Comparison of ENCODE assay signal across 8 cellular contexts in genomic region chr14:63642229-63642611, GRCh38. TPM values are rescaled to one million over a fixed set of nuclear protein-coding genes. Genes with fewer than 3 reads are reported as not detected.
A peak's percentile ranks its signal among the peaks of the same experiment; 100 is the strongest.
DNase-seq lines count a peak whose midpoint lies in the region; ATAC-seq and TF ChIP-seq lines count a peak whose summit lies in the region.

No MANE protein-coding gene starts in this region.

- H2AK5ac ChIP-seq in trophoblast cell (ENCODE audit: low read length) = no peak overlapping the region

- ATAC-seq in HG02610 (IDR thresholded peaks at IDR 0.05; ENCODE audit: unreplicated experiment) (peak; percentile 63), heart left ventricle (peak; percentile 87 to 88 (median 87))

- no peak overlapping the region for H3K23ac ChIP-seq in trophoblast cell (ENCODE audit: low read length)

- WGBS in heart left ventricle, 4 donors = 0% methylated on average over 12 of the region's 12 CpGs
- WGBS in trophoblast cell (ENCODE audit: extremely low coverage, insufficient coverage, insufficient read length) = no CpG with 5 or more reads among the region's 12 CpGs
- WGBS in transverse colon (ENCODE audit: low coverage in 1 of 2), 2 donors = 0% methylated on average over 10 to 12 of the region's 12 CpGs

- H3K18ac ChIP-seq in trophoblast cell (ENCODE audit: low read length) = no peak overlapping the region

- no peak overlapping the region for H4K91ac ChIP-seq in trophoblast cell (ENCODE audit: low read depth, low read length)

- H3K4ac ChIP-seq in trophoblast cell (ENCODE audit: low read depth, low read length) = no peak overlapping the region

- peaks cover 13% of the 10 kb centered on the region for H3K79me1 ChIP-seq in trophoblast cell (ENCODE audit: low read length)

- intact Hi-C loops in heart left ventricle (cut with DNase I) = loop anchor here in 7 of 10 donors (1.0 to 10.0 kb wide), 7 partner anchors 83 to 133 kb away; partner anchors contain the start of genes PPP2R5E (in 4 of the 7) and SGPP1 (in 2 of the 7)
- intact Hi-C loops in transverse colon (cut with DNase I; ENCODE audit: low total_unique reads) = loop anchor here (5.0 kb wide), 1 partner anchor 255 kb away; no protein-coding TSS in a partner anchor

- H4K8ac ChIP-seq in trophoblast cell (ENCODE audit: low read depth, low read length) = no peak overlapping the region

- no peak for DNase-seq in GM06990 (ENCODE audit: extremely low read depth, insufficient read length)
- peak; percentile 96 for DNase-seq in NCI-H1092 (lab: John Stamatoyannopoulos, UW)
- DNase-seq in SK-N-MC (ENCODE audit: low read depth, low spot score) = peak; percentile 93
- peak; percentile 98 for DNase-seq in adipocyte (ENCODE audit: low read depth)
- peak; percentile 69 to 90 (median 83) for DNase-seq in heart left ventricle
- DNase-seq in trophoblast cell = peak; percentile 89 to 96
- peak; percentile 84 for DNase-seq in transverse colon

- H3K9me3 ChIP-seq in SK-N-MC (ENCODE audit: low read depth, low read length) (no peaks in the 10 kb centered on the region), adipocyte (ENCODE audit: control insufficient read depth, low read length) (no peaks in the 10 kb centered on the region), heart left ventricle (peaks cover 0 to 3% (median 0%) of the 10 kb centered on the region in 12 donors), trophoblast cell (ENCODE audit: insufficient read depth, low read depth, low read length) (no peaks in the 10 kb centered on the region), transverse colon (no peaks in the 10 kb centered on the region)

- TF ChIP-seq CTCF in GM06990 (IDR thresholded peaks at IDR 0.05; ENCODE audit: insufficient read depth, low read length, poor library complexity, severe bottlenecking) (no peak), heart left ventricle (IDR thresholded peaks at IDR 0.05) (no peak), transverse colon (IDR thresholded peaks at IDR 0.05) (peak in 1 of 5 experiments; percentile 11)

- H3K79me2 ChIP-seq in trophoblast cell (ENCODE audit: control insufficient read depth, insufficient read depth, low read length, poor library complexity) = peaks cover 7% of the 10 kb centered on the region

- no peak overlapping the region for H3K14ac ChIP-seq in trophoblast cell (ENCODE audit: low read length)

- no peaks in the 10 kb centered on the region for H3K36me3 ChIP-seq in GM06990 (ENCODE audit: control insufficient read depth, insufficient read depth, low read length)
- H3K36me3 ChIP-seq in SK-N-MC (ENCODE audit: insufficient read depth, low read length) = peaks cover 26% of the 10 kb centered on the region
- H3K36me3 ChIP-seq in adipocyte (ENCODE audit: control insufficient read depth, insufficient read depth, low read length, severe bottlenecking) = no peaks in the 10 kb centered on the region
- H3K36me3 ChIP-seq in heart left ventricle = no peaks in the 10 kb centered on the region
- peaks cover 0 to 4% of the 10 kb centered on the region in 2 experiments for H3K36me3 ChIP-seq in trophoblast cell (ENCODE audit: control insufficient read depth in 1 of 2, insufficient read depth in 2 of 2, low read length in 2 of 2)
- H3K36me3 ChIP-seq in transverse colon = no peaks in the 10 kb centered on the region

- H3K4me1 ChIP-seq in adipocyte (ENCODE audit: control insufficient read depth, insufficient read depth, low read length) = peaks cover 5% of the 10 kb centered on the region
- peaks cover 0 to 28% (median 10%) of the 10 kb centered on the region in 12 donors for H3K4me1 ChIP-seq in heart left ventricle
- H3K4me1 ChIP-seq in trophoblast cell (ENCODE audit: control insufficient read depth in 1 of 2, insufficient read depth in 2 of 2, low read length in 2 of 2) = peaks cover 0 to 3% of the 10 kb centered on the region in 2 experiments
- peaks cover 0 to 22% (median 11%) of the 10 kb centered on the region in 4 donors for H3K4me1 ChIP-seq in transverse colon

- H3K9ac ChIP-seq in SK-N-MC (ENCODE audit: insufficient read length) (peak overlapping the region; percentile 93), adipocyte (ENCODE audit: low read length) (peak overlapping the region; percentile 84), trophoblast cell (ENCODE audit: low read length) (peak overlapping the region; percentile 85)

- H4K12ac ChIP-seq in trophoblast cell (ENCODE audit: low read depth, low read length) = no peak overlapping the region

- no peak for TF ChIP-seq POLR2A in heart left ventricle (IDR thresholded peaks at IDR 0.05)
- no peak for TF ChIP-seq POLR2A in transverse colon (IDR thresholded peaks at IDR 0.05)

- no peak overlapping the region for H2AFZ ChIP-seq in trophoblast cell (ENCODE audit: insufficient read depth, low read length, poor library complexity)

- peak overlapping the region; percentile 88 for H3K4me3 ChIP-seq in GM06990 (replicated peaks; ENCODE audit: low read depth, low read length)
- peak overlapping the region; percentile 89 for H3K4me3 ChIP-seq in SK-N-MC
- H3K4me3 ChIP-seq in adipocyte (ENCODE audit: low read length) = peak overlapping the region; percentile 83
- peak overlapping the region; percentile 35 to 82 (median 70) for H3K4me3 ChIP-seq in heart left ventricle
- H3K4me3 ChIP-seq in trophoblast cell (ENCODE audit: low read depth, low read length) = peak overlapping the region; percentile 69
- H3K4me3 ChIP-seq in transverse colon = peak overlapping the region; percentile 43 to 69 (median 48)

- no peak overlapping the region for H2BK120ac ChIP-seq in trophoblast cell (ENCODE audit: insufficient read depth, low read length, poor library complexity)

- in situ Hi-C loops in transverse colon (cut with MboI; ENCODE audit: low pct_ligation_motif_present in 1 of 4, low pct_unique_long_range_greater_than_20kb in 1 of 4, low sequenced_read_pairs in 3 of 4) = loop anchor here in 2 of 4 donors (25.0 kb wide), 1 partner anchor 120 kb away; no protein-coding TSS in a partner anchor

- no peaks in the 10 kb centered on the region for H3K27me3 ChIP-seq in GM06990 (replicated peaks; ENCODE audit: control insufficient read depth, insufficient read depth, low read length)
- no peaks in the 10 kb centered on the region for H3K27me3 ChIP-seq in adipocyte (replicated peaks; ENCODE audit: control insufficient read depth, insufficient read depth, low read length)
- no peaks in the 10 kb centered on the region for H3K27me3 ChIP-seq in heart left ventricle
- H3K27me3 ChIP-seq in trophoblast cell (ENCODE audit: insufficient read depth, low read length) = no peaks in the 10 kb centered on the region
- H3K27me3 ChIP-seq in transverse colon = no peaks in the 10 kb centered on the region

- peak overlapping the region; percentile 55 for H3K4me2 ChIP-seq in trophoblast cell (ENCODE audit: low read length)

- H2BK5ac ChIP-seq in trophoblast cell (ENCODE audit: low read depth, low read length, poor library complexity) = peak overlapping the region; percentile 5

- no peak for TF ChIP-seq EP300 in transverse colon (IDR thresholded peaks at IDR 0.05; ENCODE audit: low read depth)

- H3K27ac ChIP-seq in SK-N-MC = peak overlapping the region; percentile 96
- H3K27ac ChIP-seq in heart left ventricle = peak overlapping the region; percentile 84 to 96 (median 92)
- peak overlapping the region; percentile 93 for H3K27ac ChIP-seq in trophoblast cell (ENCODE audit: low read depth, low read length)
- H3K27ac ChIP-seq in transverse colon = peak overlapping the region; percentile 94 to 97 (median 94)

- no peak overlapping the region for H2BK12ac ChIP-seq in trophoblast cell (ENCODE audit: low read length)

RNA-seq across cellular contexts. Expression of gene WDR89, which starts 0.5 kb away (rescaled TPM):
- total RNA-seq in heart left ventricle = 1 to 10 TPM; 3.3 to 7.6 (median 6.3) TPM
- polyA plus RNA-seq in heart left ventricle = 1 to 10 TPM; 3.1 to 6.4 TPM
- polyA plus RNA-seq in trophoblast cell (2013) = 13.4 and 13.5 TPM in 2 replicates
- total RNA-seq in transverse colon = 10 to 100 TPM in 1 of 4 donors, 1 to 10 TPM in 3; 3.8 to 17.2 (median 7.2) TPM
